1 cellular context compared by ENCODE assay signal in the genomic region with DNA sequence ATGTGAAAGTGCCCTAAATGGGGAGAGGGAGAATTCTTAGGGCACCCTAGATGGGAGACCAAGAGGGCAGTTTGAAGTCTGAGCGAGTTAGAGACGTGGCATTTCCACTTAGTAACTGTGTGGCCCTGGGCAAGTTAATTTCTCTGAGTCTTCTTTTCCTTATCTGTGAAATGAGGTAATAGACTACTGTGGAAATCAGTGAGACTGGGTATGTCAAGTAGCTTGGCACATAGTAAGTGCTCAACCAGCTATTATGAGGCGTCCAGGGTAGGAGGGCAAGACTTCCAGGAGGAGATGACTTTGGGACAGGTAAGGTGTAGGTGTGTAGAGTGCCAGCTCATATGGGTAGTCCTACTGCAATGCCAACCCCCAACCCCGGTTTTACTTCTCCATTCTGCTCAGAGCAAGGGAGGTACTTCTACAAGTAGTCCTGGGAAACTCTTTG.
TF ChIP-seq lines count a peak whose summit lies in the region.

No MANE protein-coding gene starts in this region.

TF ChIP-seq in H1, 55 proteins besides CTCF, POLR2A, EP300 and RAD21 (continued from another document):
- no peak for TF ChIP-seq BACH1 (IDR thresholded peaks at IDR 0.05; ENCODE audit: low read length)
